ENCODE assay signal across 16 cellular contexts in genomic region chrX:14915596-14915995, GRCh38. TPM values are rescaled to one million over a fixed set of nuclear protein-coding genes. Genes with fewer than 3 reads are reported as not detected.
DNase-seq lines count a peak whose midpoint lies in the region; ATAC-seq and TF ChIP-seq lines count a peak whose summit lies in the region.
"Had no signal": no experiment of that assay in that cellular context is flagged by ENCODE, and none has a peak within 500 bp of the region (broad histone marks: within the 10 kb centered on the region; RNA-seq: fewer than 3 reads in every experiment).

No MANE protein-coding gene starts in this region.

- H3K27me3 ChIP-seq in AG04450 (ENCODE audit: control insufficient read depth, insufficient read depth, low read length), result no peaks in the 10 kb centered on the region
- H3K27me3 ChIP-seq in tibial artery, result no peaks in the 10 kb centered on the region
- H3K27me3 ChIP-seq: Peyer's patch had no signal

- CTCF ChIA-PET in AG04450 (lab: Charles Lee), result no interaction called here

- no peak overlapping the region for H3K27ac Mint-ChIP-seq in activated T-helper 17 cell treated with anti-CD3 and anti-CD28 coated beads, Interleukin-2, amount 50 U/mL, for 72 hours
- H3K27ac Mint-ChIP-seq in stimulated activated naive CD8-positive, alpha-beta T cell treated with anti-CD3 and anti-CD28 coated beads, Interleukin-15, amount 100 ng/mL, for 72 hours, result no peak overlapping the region
- H3K27ac Mint-ChIP-seq: CD4-positive, CD25-positive, alpha-beta regulatory T cell had no signal

- ATAC-seq in activated T-helper 17 cell treated with anti-CD3 and anti-CD28 coated beads, Interleukin-2, amount 50 U/mL, for 72 hours (replicated peaks), result peak; percentile 24
- no peak for ATAC-seq in stimulated activated naive CD8-positive, alpha-beta T cell treated with anti-CD3 and anti-CD28 coated beads, Interleukin-15, amount 100 ng/mL, for 72 hours

- POLR2A ChIA-PET in AG04450 (lab: Yijun Ruan, JAX), result no interaction called here

- intact Hi-C loops in posterior vena cava (cut with DNase I), result no loop called here
- intact Hi-C loops in tibial artery (cut with DNase I; ENCODE audit: low total_unique reads), result loop anchor here (10.0 kb wide), 1 partner anchor 541 kb away; no protein-coding TSS in a partner anchor

- peaks cover 0 to 18% (median 15%) of the 10 kb centered on the region in 3 donors for H3K36me3 ChIP-seq in tibial artery

- TF ChIP-seq CTCF in AG04450 (IDR thresholded peaks at IDR 0.05; ENCODE audit: low read depth, low read length) (no peak), tibial artery (IDR thresholded peaks at IDR 0.05) (no peak)

- H3K9me3 ChIP-seq in AG04450 (ENCODE audit: control insufficient read depth, insufficient read depth, low read length), result no peaks in the 10 kb centered on the region
- no peaks in the 10 kb centered on the region for H3K9me3 ChIP-seq in tibial artery
- H3K9me3 ChIP-seq: Peyer's patch had no signal

- H3K9me3 Mint-ChIP-seq in activated T-helper 17 cell treated with anti-CD3 and anti-CD28 coated beads, Interleukin-2, amount 50 U/mL, for 72 hours, result no peaks in the 10 kb centered on the region
- H3K9me3 Mint-ChIP-seq in stimulated activated naive CD8-positive, alpha-beta T cell treated with anti-CD3 and anti-CD28 coated beads, Interleukin-15, amount 100 ng/mL, for 72 hours, result no peaks in the 10 kb centered on the region

- DNase-seq in AG04450 (ENCODE audit: low read depth, low spot score) (no peak), LHCN-M2 (ENCODE audit: low read depth) (peak; percentile 55), myocyte (ENCODE audit: low read depth) (peak; percentile 74), posterior vena cava (ENCODE audit: low spot score) (no peak), middle frontal gyrus (ENCODE audit: extremely low spot score, low spot score) (no peak), tibial artery (no peak)
- no peak for DNase-seq in stimulated activated naive CD8-positive, alpha-beta T cell treated with anti-CD3 and anti-CD28 coated beads, Interleukin-15, amount 100 ng/mL, for 72 hours
- DNase-seq: CD4-positive, CD25-positive, alpha-beta regulatory T cell; H7; NCI-H1436 treated with DMSO at 0.1 percent for 48 hours; NCI-H2029 treated with DMSO at 0.1 percent for 48 hours; NCI-H510A; NCI-H82; Peyer's patch; SHP77 treated with DMSO at 0.1 percent for 48 hours had no signal

- H3K4me3 ChIP-seq in AG04450 (ENCODE audit: low read depth, low read length) (no peak overlapping the region), tibial artery (no peak overlapping the region)
- H3K4me3 ChIP-seq: Peyer's patch had no signal

- H3K4me1 Mint-ChIP-seq in activated T-helper 17 cell treated with anti-CD3 and anti-CD28 coated beads, Interleukin-2, amount 50 U/mL, for 72 hours, result no peaks in the 10 kb centered on the region
- no peaks in the 10 kb centered on the region for H3K4me1 Mint-ChIP-seq in stimulated activated naive CD8-positive, alpha-beta T cell treated with anti-CD3 and anti-CD28 coated beads, Interleukin-15, amount 100 ng/mL, for 72 hours
- H3K4me1 Mint-ChIP-seq: CD4-positive, CD25-positive, alpha-beta regulatory T cell had no signal

- H3K27me3 Mint-ChIP-seq in activated T-helper 17 cell treated with anti-CD3 and anti-CD28 coated beads, Interleukin-2, amount 50 U/mL, for 72 hours, result no peaks in the 10 kb centered on the region
- H3K27me3 Mint-ChIP-seq in stimulated activated naive CD8-positive, alpha-beta T cell treated with anti-CD3 and anti-CD28 coated beads, Interleukin-15, amount 100 ng/mL, for 72 hours, result no peaks in the 10 kb centered on the region
- H3K27me3 Mint-ChIP-seq: CD4-positive, CD25-positive, alpha-beta regulatory T cell had no signal

- peaks cover 0 to 10% (median 0%) of the 10 kb centered on the region in 4 donors for H3K4me1 ChIP-seq in tibial artery
- H3K4me1 ChIP-seq: Peyer's patch had no signal

- H3K36me3 Mint-ChIP-seq in activated T-helper 17 cell treated with anti-CD3 and anti-CD28 coated beads, Interleukin-2, amount 50 U/mL, for 72 hours (ENCODE audit: low read depth), result peaks cover 86% of the 10 kb centered on the region

- H3K4me3 Mint-ChIP-seq in activated T-helper 17 cell treated with anti-CD3 and anti-CD28 coated beads, Interleukin-2, amount 50 U/mL, for 72 hours, result no peak overlapping the region
- H3K4me3 Mint-ChIP-seq in stimulated activated naive CD8-positive, alpha-beta T cell treated with anti-CD3 and anti-CD28 coated beads, Interleukin-15, amount 100 ng/mL, for 72 hours, result no peak overlapping the region
- H3K4me3 Mint-ChIP-seq: CD4-positive, CD25-positive, alpha-beta regulatory T cell had no signal

- H3K27ac ChIP-seq in AG04450 (ENCODE audit: low read depth, low read length) (peak overlapping the region; percentile 47), tibial artery (no peak overlapping the region)
- H3K27ac ChIP-seq: Peyer's patch had no signal

RNA-seq across cellular contexts. Expression of gene MOSPD2, which starts 42.4 kb away (rescaled TPM):
- 26.4 and 36.1 TPM in 2 replicates for polyA plus RNA-seq in AG04450 (2011; rRNA removed)
- polyA minus RNA-seq in AG04450 (2011; rRNA and poly(A)+ RNA removed), result 27.6 and 36.9 TPM in 2 replicates
- total RNA-seq in LHCN-M2 (2014; rRNA removed), result 9.8 and 11.3 TPM in 2 replicates
- polyA plus RNA-seq in LHCN-M2 (2012), result 5.2 TPM
- 10 to 100 TPM; 10.9 to 12.2 TPM for total RNA-seq in activated T-helper 17 cell treated with anti-CD3 and anti-CD28 coated beads, Interleukin-2, amount 50 U/mL, for 72 hours
- total RNA-seq in myocyte, result 10.1 and 10.9 TPM in 2 replicates
- polyA plus RNA-seq in myocyte (2012), result 8.9 TPM
- total RNA-seq in posterior vena cava, result 10 to 100 TPM; 11.7 to 13.8 TPM

RNA-seq across cellular contexts. Expression of gene FANCB, which starts 42.7 kb away (rescaled TPM):
- 1.5 and 2.7 TPM in 2 replicates for polyA plus RNA-seq in AG04450 (2011; rRNA removed)
- polyA minus RNA-seq in AG04450 (2011; rRNA and poly(A)+ RNA removed), result 3.2 and 6.3 TPM in 2 replicates
- 6.2 and 8.3 TPM in 2 replicates for total RNA-seq in LHCN-M2 (2014; rRNA removed)
- polyA plus RNA-seq in LHCN-M2 (2012), result 1.3 TPM
- 10 to 100 TPM; 12.7 to 17.2 TPM for total RNA-seq in activated T-helper 17 cell treated with anti-CD3 and anti-CD28 coated beads, Interleukin-2, amount 50 U/mL, for 72 hours
- total RNA-seq in myocyte, result 0.88 and 1.2 TPM in 2 replicates
- 0.32 TPM for polyA plus RNA-seq in myocyte (2012)
- total RNA-seq in posterior vena cava, result 1 to 10 TPM; 1.6 to 2.0 TPM

Comparison
In these comparisons a context has a peak if more than half of its experiments do, and no peak if none do; other contexts are left out.
1. DNase-seq: peak in LHCN-M2 (single experiment) and myocyte (single experiment); none in AG04450 (single experiment), posterior vena cava (single experiment), stimulated activated naive CD8-positive, alpha-beta T cell treated with anti-CD3 and anti-CD28 coated beads, Interleukin-15, amount 100 ng/mL, for 72 hours (0 of 2), middle frontal gyrus (single experiment) and tibial artery (0 of 2).